ENCODE assay signal across 30 cellular contexts in genomic region chr10:114273910-114274309, GRCh38. TPM values are rescaled to one million over a fixed set of nuclear protein-coding genes. Genes with fewer than 3 reads are reported as not detected.
"Had no signal": no experiment of that assay in that cellular context is flagged by ENCODE, and none has a peak within 500 bp of the region (broad histone marks: within the 10 kb centered on the region; RNA-seq: fewer than 3 reads in every experiment).

No MANE protein-coding gene starts in this region.

- H3K27ac ChIP-seq: dorsolateral prefrontal cortex, esophagus muscularis mucosa, foreskin keratinocyte, gastroesophageal sphincter, heart left ventricle, hepatocyte, lower lobe of right lung, neutrophil, pancreas, right atrium auricular region, thyroid gland, uterus had no signal

- DNase-seq: cerebellar nuclear complex; dorsolateral prefrontal cortex; effector CD4-positive, alpha-beta T cell; endodermal cell; foreskin keratinocyte; kidney glomerular epithelial cell; left colon; left ventricle myocardium superior; lower lobe of right lung; mucosa of descending colon; naive B cell; pancreas; stimulated activated CD4-positive, alpha-beta T cell treated with anti-CD3 and anti-CD28 coated beads, Interleukin-12 subunit alpha, Interleukin-12 subunit beta, amount 100 ng/mL, for 4 hours; stimulated activated CD4-positive, alpha-beta T cell treated with anti-CD3 and anti-CD28 coated beads, Interleukin-1b, Interleukin-23, amount 100 ng/mL, for 48 hours; stimulated activated CD4-positive, alpha-beta T cell treated with anti-CD3 and anti-CD28 coated beads, Interleukin-4, amount 100 ng/mL, for 1 hour; stimulated activated CD8-positive, alpha-beta memory T cell treated with anti-CD3 and anti-CD28 coated beads, Interleukin-4, amount 100 ng/mL, for 48 hours; stimulated activated naive CD4-positive, alpha-beta T cell; stimulated activated naive CD8-positive, alpha-beta T cell treated with anti-CD3 and anti-CD28 coated beads, Interleukin-15, amount 100 ng/mL, for 72 hours; thyroid gland; uterus had no signal

- H3K4me3 ChIP-seq: dorsolateral prefrontal cortex, esophagus muscularis mucosa, gastroesophageal sphincter, heart left ventricle, hepatocyte, lower lobe of right lung, mucosa of descending colon, pancreas, right atrium auricular region, smooth muscle cell, thyroid gland, uterus had no signal

RNA-seq across cellular contexts. Expression of gene VWA2, which starts 34.9 kb away (rescaled TPM):
- total RNA-seq: endothelial cell of umbilical vein; left ventricle myocardium superior; natural killer cell treated with Interleukin-12 subunit alpha and Interleukin-12 subunit beta and Interleukin-15 and Interleukin-18, amount 100 ng/mL, for 72 hours; neural crest cell; right atrium auricular region had no signal
